ENCODE assay signal across 9 cellular contexts in genomic region chr11:34890812-34891211, GRCh38. TPM values are rescaled to one million over a fixed set of nuclear protein-coding genes. Genes with fewer than 3 reads are reported as not detected.
DNase-seq lines count a peak whose midpoint lies in the region; ATAC-seq, FAIRE-seq and TF ChIP-seq lines count a peak whose summit lies in the region.
"Had no signal": no experiment of that assay in that cellular context is flagged by ENCODE, and none has a peak within 500 bp of the region (broad histone marks: within the 10 kb centered on the region; RNA-seq: fewer than 3 reads in every experiment).

No MANE protein-coding gene starts in this region.

- intact Hi-C loops in psoas muscle (cut with DNase I): loop anchor here (2.0 to 5.0 kb wide), 2 partner anchors 304 kb away; no protein-coding TSS in a partner anchor
- intact Hi-C loops in Right ventricle myocardium superior (cut with DNase I): loop anchor here (2.0 to 5.0 kb wide), 2 partner anchors 304 to 379 kb away; partner anchors contain the start of gene ELF5
- intact Hi-C loops in spleen (cut with DNase I; ENCODE audit: low total_unique reads): loop anchor here (5.0 kb wide), 1 partner anchor 304 kb away; no protein-coding TSS in a partner anchor

- H3K36me3 Mint-ChIP-seq in endothelial cell (ENCODE audit: low read depth, unreplicated experiment): no peaks in the 10 kb centered on the region

- H3K4me3 ChIP-seq in AG09309 (ENCODE audit: control insufficient read depth, low read depth, low read length) (no peak overlapping the region), psoas muscle (no peak overlapping the region), spleen (no peak overlapping the region)
- H3K4me3 ChIP-seq: HAP-1 had no signal

- TF ChIP-seq CTCF in AG09309 (IDR thresholded peaks at IDR 0.05; ENCODE audit: control insufficient read depth, insufficient read depth, low read depth, low read length, missing control alignments): peak; percentile 39
- TF ChIP-seq CTCF in endothelial cell (IDR thresholded peaks at IDR 0.05; ENCODE audit: unreplicated experiment): peak; percentile 47
- TF ChIP-seq CTCF in psoas muscle (IDR thresholded peaks at IDR 0.05): peak; percentile 62
- TF ChIP-seq CTCF in spleen (IDR thresholded peaks at IDR 0.05 in 8 of 11, conservative IDR thresholded peaks at IDR 0.05 in 3 of 11): peak in 2 of 11 experiments; percentile 10 to 42

- DNase-seq in AG09309 (ENCODE audit: low read depth) (no peak), GM19239 (ENCODE audit: insufficient read length, low spot score) (no peak), NCI-H748 (lab: John Stamatoyannopoulos, UW; ENCODE audit: unreplicated experiment) (peak; percentile 69), endothelial cell (ENCODE audit: low spot score) (no peak), psoas muscle (no peak), Right ventricle myocardium superior (no peak), spleen (no peak)

- H3K4me1 ChIP-seq in psoas muscle (peaks cover 4% of the 10 kb centered on the region), spleen (no peaks in the 10 kb centered on the region)

- FAIRE-seq in GM19239 (lab: Jason Lieb, UNC): peak; percentile 75

- TF ChIP-seq POLR2A in spleen (IDR thresholded peaks at IDR 0.05): no peak

- H3K36me3 ChIP-seq in psoas muscle (ENCODE audit: insufficient read depth in 1 of 2, low read depth in 1 of 2) (peaks cover 2 to 29% of the 10 kb centered on the region in 2 donors), spleen (peaks cover 0 to 47% (median 14%) of the 10 kb centered on the region in 6 donors)

- no peaks in the 10 kb centered on the region for H3K9me3 ChIP-seq in psoas muscle
- no peaks in the 10 kb centered on the region for H3K9me3 ChIP-seq in spleen
- H3K9me3 ChIP-seq: HAP-1 had no signal

- no peaks in the 10 kb centered on the region for H3K4me1 Mint-ChIP-seq in endothelial cell (ENCODE audit: unreplicated experiment)

- H3K4me3 Mint-ChIP-seq in endothelial cell (ENCODE audit: unreplicated experiment): no peak overlapping the region

- H3K27me3 ChIP-seq in psoas muscle (ENCODE audit: insufficient read depth in 3 of 3, low read length in 2 of 3) (no peaks in the 10 kb centered on the region), spleen (replicated peaks in 1 of 7) (no peaks in the 10 kb centered on the region)

- no peaks in the 10 kb centered on the region for H3K27me3 Mint-ChIP-seq in endothelial cell (ENCODE audit: unreplicated experiment)

- H3K9me3 Mint-ChIP-seq in endothelial cell (ENCODE audit: unreplicated experiment): no peaks in the 10 kb centered on the region

- H3K27ac ChIP-seq in psoas muscle (no peak overlapping the region), spleen (no peak overlapping the region)

- H3K27ac Mint-ChIP-seq in endothelial cell (ENCODE audit: unreplicated experiment): no peak overlapping the region

- 84 to 86% (median 84%) methylated on average over 1 of the region's 1 CpG for WGBS in psoas muscle, 3 donors
- WGBS in spleen, 5 donors: 84 to 98% (median 90%) methylated on average over 1 of the region's 1 CpG

- ATAC-seq in psoas muscle: peak in 3 of 4 donors; percentile 54 to 78 (median 55)
- ATAC-seq in HG02642 (IDR thresholded peaks at IDR 0.05; ENCODE audit: poor library complexity, unreplicated experiment): no peak
- no peak for ATAC-seq in Right ventricle myocardium superior (ENCODE audit: poor library complexity)

RNA-seq across cellular contexts. Expression of gene APIP, which starts 25.4 kb away (rescaled TPM):
- total RNA-seq in endothelial cell (ENCODE audit: unreplicated experiment) (13.0 TPM), psoas muscle (10 to 100 TPM; 24.1 to 42.5 (median 39.9) TPM), Right ventricle myocardium superior (22.7 TPM), spleen (10 to 100 TPM; 24.0 to 33.2 (median 26.7) TPM)
- polyA plus RNA-seq in psoas muscle (10 to 100 TPM; 27.0 to 47.2 (median 40.9) TPM), spleen (10 to 100 TPM; 18.2 to 25.7 (median 25.0) TPM)

RNA-seq across cellular contexts. Expression of gene PDHX, which starts 25.6 kb away (rescaled TPM):
- total RNA-seq in endothelial cell (ENCODE audit: unreplicated experiment) (31.8 TPM), psoas muscle (100 to 1,000 TPM in 3 of 4 donors, 10 to 100 TPM in 1; 99.4 to 189 (median 101) TPM), Right ventricle myocardium superior (140 TPM), spleen (10 to 100 TPM; 18.1 to 32.9 (median 27.1) TPM)
- polyA plus RNA-seq in psoas muscle (100 to 1,000 TPM in 1 of 3 donors, 10 to 100 TPM in 2; 64.6 to 153 (median 93.5) TPM), spleen (10 to 100 TPM in 2 of 3 donors, 1 to 10 TPM in 1; 9.2 to 13.2 (median 11.9) TPM)

Comparison
In these comparisons a context has a peak if more than half of its experiments do, and no peak if none do; other contexts are left out.
1. ATAC-seq: peak in psoas muscle (3 of 4); none in HG02642 (single experiment) and Right ventricle myocardium superior (single experiment).